In the genomic region with DNA sequence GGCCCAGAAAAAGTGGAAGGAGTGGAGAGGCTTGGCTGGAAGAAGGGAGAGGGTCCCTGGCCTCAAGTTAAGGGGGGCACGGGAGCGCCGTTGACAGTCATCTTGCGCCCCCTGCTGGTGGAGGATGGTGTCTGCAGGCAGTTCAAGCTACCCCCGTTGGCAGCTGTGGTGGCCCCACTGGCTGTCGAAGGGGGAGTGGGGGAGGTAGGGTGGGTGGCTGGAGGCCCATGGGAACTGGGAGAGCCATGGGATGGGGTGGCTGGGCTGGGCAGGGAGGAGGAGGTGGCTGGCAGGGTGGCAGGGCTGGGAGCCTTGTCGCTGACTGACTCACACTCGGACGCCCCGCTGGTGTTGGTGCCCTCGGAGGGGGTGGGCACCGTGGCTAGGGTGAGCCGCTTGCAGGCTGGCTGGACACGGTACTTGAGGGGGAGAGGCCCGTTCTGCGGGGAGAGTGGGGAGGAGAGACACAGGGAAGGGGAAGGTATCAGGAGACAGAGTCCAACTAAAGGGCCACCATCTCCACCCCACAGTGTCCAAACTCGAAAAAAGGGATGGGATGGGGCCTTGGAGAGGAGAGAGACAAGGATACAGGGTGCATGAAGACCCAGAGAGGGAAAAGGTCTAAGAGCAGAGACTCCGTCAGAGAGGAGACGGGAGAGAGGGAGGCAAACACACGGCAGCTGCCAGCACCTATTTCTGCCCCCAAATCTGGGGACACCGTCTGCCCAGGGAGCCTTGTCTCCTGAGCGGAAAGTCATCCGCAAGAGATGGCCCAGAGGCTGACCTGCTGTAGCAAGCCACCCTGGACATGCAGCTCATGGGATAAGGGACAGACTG, we compare ENCODE assay signal across 8 cellular contexts. TPM values are rescaled to one million over a fixed set of nuclear protein-coding genes. Genes with fewer than 3 reads are reported as not detected.
DNase-seq lines count a peak whose midpoint lies in the region; ATAC-seq and FAIRE-seq lines count a peak whose summit lies in the region.

No MANE protein-coding gene starts in this region.

- H3K27me3 ChIP-seq in SJSA1 (replicated peaks) = no peaks in the 10 kb centered on the region

- peaks cover 12% of the 10 kb centered on the region for H3K36me3 Mint-ChIP-seq in activated naive CD8-positive, alpha-beta T cell treated with anti-CD3 and anti-CD28 coated beads for 36 hours

- peak overlapping the region; percentile 34 for H3K27ac Mint-ChIP-seq in activated naive CD8-positive, alpha-beta T cell treated with anti-CD3 and anti-CD28 coated beads for 36 hours

- no peak overlapping the region for H3K27ac ChIP-seq in SJSA1

- DNase-seq in AG08395 (ENCODE audit: low spot score) (peak; percentile 76), GM19239 (ENCODE audit: insufficient read length, low spot score) (peak; percentile 75), SJSA1 (ENCODE audit: low read depth in 1 of 2, low spot score in 2 of 2) (peak; percentile 30 to 68), left cardiac atrium (peak; percentile 67)
- DNase-seq in activated naive CD8-positive, alpha-beta T cell treated with anti-CD3 and anti-CD28 coated beads for 36 hours = peak; percentile 71
- peak; percentile 78 for DNase-seq in stimulated activated CD4-positive, alpha-beta T cell treated with anti-CD3 and anti-CD28 coated beads, Interleukin-12 subunit alpha, Interleukin-12 subunit beta, amount 100 ng/mL, for 4 hours

- FAIRE-seq in GM19239 (lab: Jason Lieb, UNC) = no peak

- H3K4me1 Mint-ChIP-seq in activated naive CD8-positive, alpha-beta T cell treated with anti-CD3 and anti-CD28 coated beads for 36 hours = peaks cover 43% of the 10 kb centered on the region

- H3K9me3 ChIP-seq in SJSA1 (replicated peaks) = no peaks in the 10 kb centered on the region

- peaks cover 88% of the 10 kb centered on the region for H3K36me3 ChIP-seq in SJSA1

- H3K4me3 ChIP-seq in SJSA1 = no peak overlapping the region

- H3K4me3 Mint-ChIP-seq in activated naive CD8-positive, alpha-beta T cell treated with anti-CD3 and anti-CD28 coated beads for 36 hours = no peak overlapping the region

- H3K27me3 Mint-ChIP-seq in activated naive CD8-positive, alpha-beta T cell treated with anti-CD3 and anti-CD28 coated beads for 36 hours = peaks cover 4% of the 10 kb centered on the region

- H3K4me1 ChIP-seq in SJSA1 (replicated peaks) = peaks cover 22% of the 10 kb centered on the region

- peak; percentile 8 to 16 for ATAC-seq in left cardiac atrium
- no peak for ATAC-seq in GM21825 (IDR thresholded peaks at IDR 0.05; ENCODE audit: unreplicated experiment)
- no peak for ATAC-seq in HG02763 (IDR thresholded peaks at IDR 0.05; ENCODE audit: unreplicated experiment)

- intact Hi-C loops in left cardiac atrium (cut with DNase I) = loop anchor here in 1 of 2 donors (2.0 kb wide), 1 partner anchor 59 kb away; no protein-coding TSS in a partner anchor

- H3K9me3 Mint-ChIP-seq in activated naive CD8-positive, alpha-beta T cell treated with anti-CD3 and anti-CD28 coated beads for 36 hours = no peaks in the 10 kb centered on the region

RNA-seq across cellular contexts. Expression of a gene that starts 5.2 kb away (rescaled TPM):
- total RNA-seq in SJSA1 (2014; rRNA removed; shearing (Covaris generic)) = 2.2 and 6.1 TPM in 2 replicates
- total RNA-seq in activated naive CD8-positive, alpha-beta T cell treated with anti-CD3 and anti-CD28 coated beads for 36 hours = 10 to 100 TPM; 54.3 to 57.4 TPM
- total RNA-seq in left cardiac atrium = 10 to 100 TPM; 51.1 to 66.2 TPM

RNA-seq across cellular contexts. Expression of a gene that starts 12.8 kb away (rescaled TPM):
- 3.6 and 4.2 TPM in 2 replicates for total RNA-seq in SJSA1 (2014; rRNA removed; shearing (Covaris generic))
- total RNA-seq in activated naive CD8-positive, alpha-beta T cell treated with anti-CD3 and anti-CD28 coated beads for 36 hours = under 1 TPM; 0.40 to 0.74 TPM
- total RNA-seq in left cardiac atrium = 10 to 100 TPM; 28.2 to 45.2 TPM

RNA-seq across cellular contexts. Expression of a gene that starts 17.2 kb away (rescaled TPM):
- total RNA-seq in SJSA1 (2014; rRNA removed; shearing (Covaris generic)) = 297 and 448 TPM in 2 replicates
- total RNA-seq in activated naive CD8-positive, alpha-beta T cell treated with anti-CD3 and anti-CD28 coated beads for 36 hours = 100 to 1,000 TPM; 284 to 288 TPM
- total RNA-seq in left cardiac atrium = 100 to 1,000 TPM; 139 to 163 TPM

RNA-seq across cellular contexts. Expression of a gene that starts 30.3 kb away (rescaled TPM):
- total RNA-seq in SJSA1 (2014; rRNA removed; shearing (Covaris generic)) = 8.6 and 11.7 TPM in 2 replicates
- 100 to 1,000 TPM; 125 to 130 TPM for total RNA-seq in activated naive CD8-positive, alpha-beta T cell treated with anti-CD3 and anti-CD28 coated beads for 36 hours
- 10 to 100 TPM; 76.1 to 88.9 TPM for total RNA-seq in left cardiac atrium

Comparison
In these comparisons a context has a peak if more than half of its experiments do, and no peak if none do; other contexts are left out.
1. ATAC-seq: peak in left cardiac atrium (2 of 2); none in GM21825 (single experiment) and HG02763 (single experiment).
2. Peak in every context shown above with its lines, with median percentiles within 50 percentile points of each other: DNase-seq.